In the genomic region with DNA sequence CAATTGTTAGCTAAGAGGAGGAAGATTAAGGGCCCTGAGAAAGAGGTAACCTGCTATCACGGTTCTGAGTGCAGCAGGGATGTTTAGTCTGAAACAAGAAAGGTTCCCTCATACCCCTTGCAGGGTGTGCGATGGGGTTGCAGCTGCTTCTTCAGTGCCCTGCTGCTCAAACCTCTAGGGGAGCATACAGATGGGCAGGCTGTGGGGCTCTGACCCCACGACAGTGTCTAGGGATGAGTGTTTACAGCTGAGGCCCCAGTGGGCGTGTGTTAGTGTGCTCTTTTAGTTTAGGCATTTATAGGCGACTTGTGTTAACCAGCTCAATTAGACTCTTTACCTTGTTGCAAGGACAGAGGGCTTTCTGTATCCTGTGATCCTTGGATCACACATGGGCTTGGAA, we compare ENCODE assay signal across 20 cellular contexts. TPM values are rescaled to one million over a fixed set of nuclear protein-coding genes. Genes with fewer than 3 reads are reported as not detected.
DNase-seq lines count a peak whose midpoint lies in the region; ATAC-seq, FAIRE-seq and TF ChIP-seq lines count a peak whose summit lies in the region.
"Had no signal": no experiment of that assay in that cellular context is flagged by ENCODE, and none has a peak within 500 bp of the region (broad histone marks: within the 10 kb centered on the region; RNA-seq: fewer than 3 reads in every experiment).

No MANE protein-coding gene starts in this region.

- BruUV-seq in K562 (replicated peaks; lab: Mats Ljungman, UMichigan): no TSS peak

- no peak overlapping the region for H3K14ac ChIP-seq in trophoblast cell (ENCODE audit: low read length)

- no peak for DNase-seq in K562 (ENCODE audit: extremely low read depth in 1 of 4, low spot score in 3 of 4)
- DNase-seq in Right ventricle myocardium superior: peak; percentile 45
- DNase-seq in left ventricle myocardium superior: no peak
- no peak for DNase-seq in testis
- DNase-seq in smooth muscle cell (lab: John Stamatoyannopoulos, UW; ENCODE audit: unreplicated experiment): no peak
- no peak for DNase-seq in activated CD8-positive, alpha-beta memory T cell treated with anti-CD3 and anti-CD28 coated beads for 24 hours
- DNase-seq in activated T-cell treated with anti-CD3 and anti-CD28 coated beads for 4 hours: no peak
- DNase-seq in trophoblast cell: no peak
- DNase-seq: BE2C; CD8-positive, alpha-beta T cell; COR-L47; DND-41; GDM1 had no signal

- 4% methylated on average over 5 of the region's 5 CpGs for WGBS in K562 (ENCODE audit: insufficient coverage, low coverage, missing lambda C conversion rate)
- 30 to 31% methylated on average over 5 of the region's 5 CpGs for WGBS in testis, 2 donors
- WGBS in smooth muscle cell (ENCODE audit: low lambda C conversion rate): 90% methylated on average over 5 of the region's 5 CpGs
- no CpG with 5 or more reads among the region's 5 CpGs for WGBS in trophoblast cell (ENCODE audit: extremely low coverage, insufficient coverage, insufficient read length)

- H3K4me1 ChIP-seq in K562 (replicated peaks in 1 of 2; ENCODE audit: control insufficient read depth in 2 of 2, insufficient read depth in 2 of 2, low read length in 2 of 2): peaks cover 0 to 4% of the 10 kb centered on the region in 2 experiments; a peak in 2 of 5 replicates
- H3K4me1 ChIP-seq in testis: peaks cover 34% of the 10 kb centered on the region
- H3K4me1 ChIP-seq in smooth muscle cell (ENCODE audit: low read depth): no peaks in the 10 kb centered on the region
- H3K4me1 ChIP-seq in trophoblast cell (ENCODE audit: control insufficient read depth in 1 of 2, insufficient read depth in 2 of 2, low read length in 2 of 2): no peaks in the 10 kb centered on the region
- H3K4me1 ChIP-seq: A549, BE2C, HAP-1 had no signal

- peaks cover 2% of the 10 kb centered on the region for H3F3A ChIP-seq in smooth muscle cell (ENCODE audit: low read depth)

- peak overlapping the region; percentile 63 for H2AFZ ChIP-seq in K562 (ENCODE audit: low read depth, low read length)
- no peak overlapping the region for H2AFZ ChIP-seq in smooth muscle cell (ENCODE audit: low read depth)
- no peak overlapping the region for H2AFZ ChIP-seq in trophoblast cell (ENCODE audit: insufficient read depth, low read length, poor library complexity)

- TF ChIP-seq POLR2A in K562 (conservative IDR thresholded peaks at IDR 0.05): no peak
- TF ChIP-seq POLR2A in testis (IDR thresholded peaks at IDR 0.05): no peak

- H4K8ac ChIP-seq in trophoblast cell (ENCODE audit: low read depth, low read length): no peak overlapping the region

- TF ChIP-seq RAD21 in K562 (CRISPR knock-in tag; conservative IDR thresholded peaks at IDR 0.05 in 1 of 2, IDR thresholded peaks at IDR 0.05 in 1 of 2): no peak

- no peak overlapping the region for H2AK5ac ChIP-seq in trophoblast cell (ENCODE audit: low read length)

- no peak for TF ChIP-seq CTCF in K562 (IDR thresholded peaks at IDR 0.05 in 2 of 3, conservative IDR thresholded peaks at IDR 0.05 in 1 of 3; ENCODE audit: insufficient read depth in 2 of 3, low read depth in 1 of 3, low read length in 3 of 3)
- no peak for TF ChIP-seq CTCF in testis (IDR thresholded peaks at IDR 0.05)
- no peak for TF ChIP-seq CTCF in smooth muscle cell (IDR thresholded peaks at IDR 0.05; ENCODE audit: borderline replicate concordance, insufficient read depth, poor library complexity, severe bottlenecking)

- H3K27me3 ChIP-seq in K562 (ENCODE audit: control insufficient read depth in 2 of 2, insufficient read depth in 2 of 2, low read length in 2 of 2) (peaks cover 9 to 25% of the 10 kb centered on the region in 2 experiments; a peak in 4 of 5 replicates), testis (no peaks in the 10 kb centered on the region), smooth muscle cell (ENCODE audit: low read depth) (no peaks in the 10 kb centered on the region), trophoblast cell (ENCODE audit: insufficient read depth, low read length) (no peaks in the 10 kb centered on the region)
- H3K27me3 ChIP-seq: BE2C had no signal

- H3K4me3 ChIP-seq in K562 (no peak overlapping the region), testis (peak overlapping the region; percentile 62 to 73), smooth muscle cell (no peak overlapping the region), trophoblast cell (ENCODE audit: low read depth, low read length) (no peak overlapping the region)
- H3K4me3 ChIP-seq: A549, HAP-1 had no signal

- H3K4me2 ChIP-seq in K562 (ENCODE audit: insufficient read depth, low read length) (peak overlapping the region; percentile 55; the same call in 1 of the 2 replicates), smooth muscle cell (no peak overlapping the region), trophoblast cell (ENCODE audit: low read length) (no peak overlapping the region)
- H3K4me2 ChIP-seq: A549 had no signal

- no peaks in the 10 kb centered on the region for H3K9me3 ChIP-seq in K562 (replicated peaks; ENCODE audit: control insufficient read depth, insufficient read depth, low read depth, low read length)
- H3K9me3 ChIP-seq in testis: no peaks in the 10 kb centered on the region
- no peaks in the 10 kb centered on the region for H3K9me3 ChIP-seq in smooth muscle cell (replicated peaks; ENCODE audit: low read depth)
- peaks cover 3% of the 10 kb centered on the region for H3K9me3 ChIP-seq in trophoblast cell (ENCODE audit: insufficient read depth, low read depth, low read length)
- H3K9me3 ChIP-seq: A549, BE2C, HAP-1 had no signal

- H3K27ac ChIP-seq in K562 (ENCODE audit: extremely low read depth, low read depth, low read length) (no peak overlapping the region), testis (peak overlapping the region; percentile 85 to 94), smooth muscle cell (ENCODE audit: low read depth) (no peak overlapping the region), trophoblast cell (ENCODE audit: low read depth, low read length) (no peak overlapping the region)
- H3K27ac ChIP-seq: A549 had no signal

- H3K9ac ChIP-seq in K562 (ENCODE audit: insufficient read depth in 1 of 2, low read depth in 2 of 2, low read length in 2 of 2) (no peak overlapping the region), smooth muscle cell (ENCODE audit: low read depth) (no peak overlapping the region), trophoblast cell (ENCODE audit: low read length) (no peak overlapping the region)

- CTCF ChIA-PET in K562 (lab: Yijun Ruan, JAX; ENCODE audit: low intra/inter-chr PET ratio): no interaction called here

- in situ Hi-C loops in K562 (cut with MboI): no loop called here

- H3K9me1 ChIP-seq in K562 (ENCODE audit: control insufficient read depth, insufficient read depth, low read length): no peaks in the 10 kb centered on the region

- H3K79me1 ChIP-seq in trophoblast cell (ENCODE audit: low read length): no peaks in the 10 kb centered on the region

- H2BK12ac ChIP-seq in trophoblast cell (ENCODE audit: low read length): no peak overlapping the region

- H3K79me2 ChIP-seq in K562 (ENCODE audit: control insufficient read depth, insufficient read depth, low read length) (no peaks in the 10 kb centered on the region), smooth muscle cell (ENCODE audit: low read depth) (no peaks in the 10 kb centered on the region), trophoblast cell (ENCODE audit: control insufficient read depth, insufficient read depth, low read length, poor library complexity) (no peaks in the 10 kb centered on the region)

- POLR2A ChIA-PET in K562 (lab: Yijun Ruan, JAX): interaction anchor here (0.6 to 1.0 kb wide), 2 partner anchors 15 to 49 kb away, joined by 3 read pairs; partner anchors contain the start of gene PLA2G2A

- H3K18ac ChIP-seq in trophoblast cell (ENCODE audit: low read length): no peak overlapping the region

- TF ChIP-seq EP300 in K562 (IDR thresholded peaks at IDR 0.05; ENCODE audit: low read length): no peak

- H3K4ac ChIP-seq in trophoblast cell (ENCODE audit: low read depth, low read length): no peak overlapping the region

- H4K12ac ChIP-seq in trophoblast cell (ENCODE audit: low read depth, low read length): no peak overlapping the region

- H4K91ac ChIP-seq in trophoblast cell (ENCODE audit: low read depth, low read length): no peak overlapping the region

- H3K23ac ChIP-seq in trophoblast cell (ENCODE audit: low read length): no peak overlapping the region

- ATAC-seq in K562 (no peak), Right ventricle myocardium superior (ENCODE audit: poor library complexity) (peak; percentile 32), left ventricle myocardium superior (peak; percentile 39)
- ATAC-seq: A549; CD8-positive, alpha-beta T cell had no signal

- H4K20me1 ChIP-seq in K562 (replicated peaks; ENCODE audit: control insufficient read depth, insufficient read depth, low read length) (no peaks in the 10 kb centered on the region), smooth muscle cell (ENCODE audit: low read depth) (no peaks in the 10 kb centered on the region)

- H2BK5ac ChIP-seq in trophoblast cell (ENCODE audit: low read depth, low read length, poor library complexity): no peak overlapping the region

- H3K36me3 ChIP-seq in K562 (ENCODE audit: control insufficient read depth, insufficient read depth, low read length) (no peaks in the 10 kb centered on the region), testis (ENCODE audit: low read depth, missing control alignments) (no peaks in the 10 kb centered on the region), smooth muscle cell (ENCODE audit: low read depth) (no peaks in the 10 kb centered on the region), trophoblast cell (ENCODE audit: control insufficient read depth in 1 of 2, insufficient read depth in 2 of 2, low read length in 2 of 2) (no peaks in the 10 kb centered on the region)
- H3K36me3 ChIP-seq: BE2C, HAP-1 had no signal

- FAIRE-seq in K562 (lab: Jason Lieb, UNC): no peak
- FAIRE-seq: A549, D721Med, GM12892, H1 had no signal

- H2BK120ac ChIP-seq in trophoblast cell (ENCODE audit: insufficient read depth, low read length, poor library complexity): no peak overlapping the region

- intact Hi-C loops in K562 (cut with micrococcal nuclease): no loop called here
- intact Hi-C loops in Right ventricle myocardium superior (cut with DNase I): no loop called here
- intact Hi-C loops in left ventricle myocardium superior (cut with micrococcal nuclease): no loop called here
- intact Hi-C loops in testis (cut with DNase I; ENCODE audit: low total_unique reads): no loop called here

RNA-seq across cellular contexts. Expression of gene PLA2G5, which starts 41.3 kb away (rescaled TPM):
- total RNA-seq in K562 (2011; cell fraction: chromatin; rRNA removed; ENCODE audit: low replicate concordance): not detected in 2 replicates
- not detected in 2 replicates for total RNA-seq in K562 (2011; cell fraction: nucleolus; rRNA removed)
- total RNA-seq in K562 (2011; cell fraction: nucleoplasm; rRNA removed): not detected in 2 replicates
- not detected in 2 replicates for total RNA-seq in K562 (2014; rRNA removed)
- not detected in 2 replicates for total RNA-seq in K562 (2014; rRNA removed; fragmentation: Illumina TruSeq; extraction: Trizol)
- total RNA-seq in K562 (2015; rRNA removed; fragmentation: Illumina TruSeq; extraction: Trizol): not detected in 2 replicates
- not detected in 2 replicates for total RNA-seq in K562 (2021)
- not detected in 2 replicates for polyA plus RNA-seq in K562 (2011; rRNA removed)
- polyA plus RNA-seq in K562 (2011; cell fraction: cytosol; rRNA removed): not detected in 2 replicates
- polyA plus RNA-seq in K562 (2011; cell fraction: nucleus; rRNA removed): not detected in 2 replicates
- polyA plus RNA-seq in K562 (2012): not detected in 2 replicates
- not detected in 2 replicates for polyA plus RNA-seq in K562 (2014; fragmentation: Illumina TruSeq; extraction: Trizol)
- polyA plus RNA-seq in K562 (2014; fragmentation: Nextera tagmentation; extraction: Ambion mirVana): not detected
- polyA plus RNA-seq in K562 (2014; rRNA removed): not detected in 2 replicates
- polyA minus RNA-seq in K562 (2011; rRNA and poly(A)+ RNA removed): not detected in 2 replicates
- not detected in 2 replicates for polyA minus RNA-seq in K562 (2011; cell fraction: cytosol; rRNA and poly(A)+ RNA removed)
- polyA minus RNA-seq in K562 (2011; cell fraction: nucleus; rRNA and poly(A)+ RNA removed): not detected in 2 replicates
- total RNA-seq in Right ventricle myocardium superior: 56.7 TPM
- 47.1 TPM for total RNA-seq in left ventricle myocardium superior
- total RNA-seq in testis: 10 to 100 TPM; 19.8 to 21.2 TPM
- 17.6 TPM for polyA plus RNA-seq in testis (ENCODE audit: insufficient read depth, low read depth, low replicate concordance)
- total RNA-seq in smooth muscle cell: 0.22 TPM in 2 replicates
- polyA plus RNA-seq in smooth muscle cell: 0.64 TPM in 1 of 2 replicates, not detected in the other
- not detected in 2 replicates for polyA plus RNA-seq in trophoblast cell (2013)
- total RNA-seq: CD8-positive, alpha-beta T cell; H1 had no signal
- polyA plus RNA-seq: A549, AG04450, CD14-positive monocyte had no signal

RNA-seq across cellular contexts. Expression of gene PLA2G2A, which starts 49.3 kb away (rescaled TPM):
- total RNA-seq in K562 (2011; cell fraction: chromatin; rRNA removed; ENCODE audit: low replicate concordance): not detected in 2 replicates
- not detected in 2 replicates for total RNA-seq in K562 (2011; cell fraction: nucleolus; rRNA removed)
- not detected in 2 replicates for total RNA-seq in K562 (2011; cell fraction: nucleoplasm; rRNA removed)
- total RNA-seq in K562 (2014; rRNA removed) (not detected in 2 replicates), K562 (2014; rRNA removed; fragmentation: Illumina TruSeq; extraction: Trizol) (not detected in 2 replicates), K562 (2015; rRNA removed; fragmentation: Illumina TruSeq; extraction: Trizol) (not detected in 2 replicates), K562 (2021) (0.18 TPM in 1 of 2 replicates, not detected in the other), Right ventricle myocardium superior (154 TPM), left ventricle myocardium superior (82.2 TPM), testis (1 to 10 TPM; 7.1 to 8.3 TPM), smooth muscle cell (25.5 and 26.3 TPM in 2 replicates)
- polyA plus RNA-seq in K562 (2011; rRNA removed) (not detected in 2 replicates), K562 (2014; fragmentation: Illumina TruSeq; extraction: Trizol) (not detected in 2 replicates), K562 (2014; fragmentation: Nextera tagmentation; extraction: Ambion mirVana) (not detected), K562 (2014; rRNA removed) (not detected in 2 replicates), testis (ENCODE audit: insufficient read depth, low read depth, low replicate concordance) (60.8 TPM), smooth muscle cell (102 and 163 TPM in 2 replicates)
- not detected in 2 replicates for polyA plus RNA-seq in K562 (2011; cell fraction: cytosol; rRNA removed)
- polyA plus RNA-seq in K562 (2011; cell fraction: nucleus; rRNA removed): not detected in 2 replicates
- polyA plus RNA-seq in K562 (2012): 0.10 TPM in 1 of 2 replicates, not detected in the other
- polyA minus RNA-seq in K562 (2011; rRNA and poly(A)+ RNA removed): not detected in 2 replicates
- polyA minus RNA-seq in K562 (2011; cell fraction: cytosol; rRNA and poly(A)+ RNA removed): not detected in 2 replicates
- polyA minus RNA-seq in K562 (2011; cell fraction: nucleus; rRNA and poly(A)+ RNA removed): not detected in 2 replicates
- polyA plus RNA-seq in trophoblast cell (2013): 3.7 TPM in 2 replicates
- total RNA-seq: CD8-positive, alpha-beta T cell had no signal
- polyA plus RNA-seq: AG04450, CD14-positive monocyte had no signal

Comparison
In these comparisons a context has a peak if more than half of its experiments do, and no peak if none do; other contexts are left out.
1. H3K27ac ChIP-seq: peak in testis (2 of 2); none in K562 (single experiment), smooth muscle cell (single experiment) and trophoblast cell (single experiment).
2. H3K4me3 ChIP-seq: peak in testis (2 of 2); none in K562 (single experiment), smooth muscle cell (single experiment) and trophoblast cell (single experiment).
3. RNA of gene PLA2G5, which starts 41.3 kb away (total RNA-seq): 56.7 TPM in Right ventricle myocardium superior (single experiment), 47.1 TPM in left ventricle myocardium superior (single experiment) and 19.8 to 21.2 TPM in testis; 0.22 TPM in smooth muscle cell and not detected in K562; every median in the first group is over 10 times any median in the second.
4. RNA of gene PLA2G2A, which starts 49.3 kb away (total RNA-seq): 154 TPM in Right ventricle myocardium superior (single experiment), 82.2 TPM in left ventricle myocardium superior (single experiment), 25.5 to 26.3 TPM in smooth muscle cell and 7.1 to 8.3 TPM in testis; 0.18 TPM in K562; every median in the first group is over 4 times any median in the second.